18 cellular contexts compared by ENCODE assay signal in genomic region chr1:66787641-66788040, GRCh38. TPM values are rescaled to one million over a fixed set of nuclear protein-coding genes. Genes with fewer than 3 reads are reported as not detected.
"Had no signal": no experiment of that assay in that cellular context is flagged by ENCODE, and none has a peak within 500 bp of the region (broad histone marks: within the 10 kb centered on the region; RNA-seq: fewer than 3 reads in every experiment).

No MANE protein-coding gene starts in this region.

- H3K9me3 Mint-ChIP-seq: activated naive CD8-positive, alpha-beta T cell treated with anti-CD3 and anti-CD28 coated beads, Interleukin-2, amount 10 ng/mL, durations not matched to agents 7 days and 5 days had no signal

- H3K27ac ChIP-seq: breast epithelium, dorsolateral prefrontal cortex, hepatocyte, spleen, upper lobe of right lung had no signal

- ATAC-seq: sciatic nerve, upper lobe of right lung had no signal

- H3K27me3 ChIP-seq: breast epithelium, dorsolateral prefrontal cortex, hepatocyte, spleen, upper lobe of right lung had no signal

- DNase-seq: activated CD4-positive, alpha-beta T cell treated with anti-CD3 and anti-CD28 coated beads for 48 hours; activated naive CD8-positive, alpha-beta T cell treated with anti-CD3 and anti-CD28 coated beads, Interleukin-2, amount 10 ng/mL, durations not matched to agents 7 days and 5 days; aorta; dorsolateral prefrontal cortex; kidney; mesendoderm; spleen; stimulated activated CD4-positive, alpha-beta T cell treated with anti-CD3 and anti-CD28 coated beads, Interleukin-1b, Interleukin-23, amount 100 ng/mL, for 48 hours; stimulated activated naive CD4-positive, alpha-beta T cell; upper lobe of right lung had no signal

- H3K4me1 ChIP-seq: breast epithelium, upper lobe of right lung had no signal

- H3K4me3 ChIP-seq: breast epithelium, dorsolateral prefrontal cortex, hepatocyte, spleen, upper lobe of right lung had no signal

- H3K9me3 ChIP-seq: breast epithelium, upper lobe of right lung had no signal

- H3K27me3 Mint-ChIP-seq: activated naive CD8-positive, alpha-beta T cell treated with anti-CD3 and anti-CD28 coated beads, Interleukin-2, amount 10 ng/mL, durations not matched to agents 7 days and 5 days had no signal

- H3K4me3 Mint-ChIP-seq: activated naive CD8-positive, alpha-beta T cell treated with anti-CD3 and anti-CD28 coated beads, Interleukin-2, amount 10 ng/mL, durations not matched to agents 7 days and 5 days had no signal

- H3K36me3 ChIP-seq: breast epithelium, spleen, upper lobe of right lung had no signal

- H3K27ac Mint-ChIP-seq: activated naive CD8-positive, alpha-beta T cell treated with anti-CD3 and anti-CD28 coated beads, Interleukin-2, amount 10 ng/mL, durations not matched to agents 7 days and 5 days had no signal

RNA-seq across cellular contexts. Expression of gene INSL5, which starts 13.4 kb away (rescaled TPM):
- total RNA-seq: activated naive CD8-positive, alpha-beta T cell treated with anti-CD3 and anti-CD28 coated beads, Interleukin-2, amount 10 ng/mL, durations not matched to agents 7 days and 5 days; aorta; chondrocyte; kidney; liver; osteoblast; pulmonary artery endothelial cell; sciatic nerve; spleen; temporal lobe; upper lobe of right lung had no signal

RNA-seq across cellular contexts. Expression of gene DYNLT5, which starts 35.4 kb away (rescaled TPM):
- total RNA-seq: activated naive CD8-positive, alpha-beta T cell treated with anti-CD3 and anti-CD28 coated beads, Interleukin-2, amount 10 ng/mL, durations not matched to agents 7 days and 5 days; chondrocyte had no signal
